ENCODE assay signal across 1 cellular context in the genomic region with DNA sequence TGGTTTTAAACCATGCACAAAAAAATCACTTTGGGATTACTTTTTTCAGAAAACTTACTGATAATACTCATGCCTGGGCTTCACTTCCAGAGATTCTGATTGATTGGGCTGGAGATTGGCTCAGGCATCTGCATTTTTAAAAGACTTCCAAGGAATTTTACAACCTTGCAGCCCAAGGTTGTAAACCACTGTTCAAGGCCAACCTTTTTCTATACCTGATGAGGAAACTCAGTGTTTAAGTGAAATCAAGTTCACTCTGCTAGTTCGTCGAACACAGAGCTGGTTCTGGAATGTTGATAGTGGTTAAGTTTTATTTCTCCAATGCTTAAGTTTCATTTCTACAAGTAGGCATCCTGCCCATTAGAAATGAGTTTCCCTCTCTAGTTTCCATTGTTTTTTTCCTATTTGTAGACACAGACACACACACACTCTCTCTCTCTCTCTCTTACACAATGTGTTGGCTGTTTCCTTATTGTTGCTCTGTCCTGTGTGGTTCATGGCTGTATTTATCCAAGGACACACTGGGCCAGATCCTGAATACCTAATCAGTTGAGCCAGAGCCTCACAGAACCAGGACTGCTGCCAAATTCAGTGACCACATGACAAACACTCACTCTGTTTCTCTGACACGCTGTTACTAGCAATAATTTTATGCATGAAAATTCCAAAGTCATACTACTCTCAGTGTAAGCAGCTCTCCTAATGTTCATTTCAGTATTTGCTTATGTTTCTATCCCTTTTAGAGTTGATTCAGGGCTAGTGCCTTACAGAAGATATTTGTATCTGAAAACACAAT.
A peak's percentile ranks its signal among the peaks of the same experiment; 100 is the strongest.
TF ChIP-seq lines count a peak whose summit lies in the region.

No MANE protein-coding gene starts in this region.

TF ChIP-seq in HepG2, 621 proteins besides CTCF, POLR2A, EP300 and RAD21 (continued from another document):
- TF ChIP-seq ZBTB20 (CRISPR knock-in tag; IDR thresholded peaks at IDR 0.05; ENCODE audit: borderline replicate concordance, low read depth) (no peak), NR2F6 (IDR thresholded peaks at IDR 0.05) (peak; percentile 76), NR2F6 (CRISPR knock-in tag; IDR thresholded peaks at IDR 0.05) (peak; percentile 91), ZNF343 (CRISPR knock-in tag; IDR thresholded peaks at IDR 0.05) (no peak), KDM1A (CRISPR knock-in tag; IDR thresholded peaks at IDR 0.05) (0 out of 2 replicates have a peak, but pooled peaks have one; percentile 56), ZNF772 (CRISPR knock-in tag; IDR thresholded peaks at IDR 0.05) (peak; percentile 91; the same call in 1 of the 2 replicates), ERF (CRISPR knock-in tag; IDR thresholded peaks at IDR 0.05) (peak; percentile 72), HMGA1 (CRISPR knock-in tag; conservative IDR thresholded peaks at IDR 0.05) (no peak), JDP2 (CRISPR knock-in tag; IDR thresholded peaks at IDR 0.05; ENCODE audit: borderline replicate concordance) (no peak), TAF15 (IDR thresholded peaks at IDR 0.05; ENCODE audit: low read depth, low read length, poor library complexity, severe bottlenecking) (no peak), NBN (conservative IDR thresholded peaks at IDR 0.05) (no peak)
- TF ChIP-seq, protein P1, sequence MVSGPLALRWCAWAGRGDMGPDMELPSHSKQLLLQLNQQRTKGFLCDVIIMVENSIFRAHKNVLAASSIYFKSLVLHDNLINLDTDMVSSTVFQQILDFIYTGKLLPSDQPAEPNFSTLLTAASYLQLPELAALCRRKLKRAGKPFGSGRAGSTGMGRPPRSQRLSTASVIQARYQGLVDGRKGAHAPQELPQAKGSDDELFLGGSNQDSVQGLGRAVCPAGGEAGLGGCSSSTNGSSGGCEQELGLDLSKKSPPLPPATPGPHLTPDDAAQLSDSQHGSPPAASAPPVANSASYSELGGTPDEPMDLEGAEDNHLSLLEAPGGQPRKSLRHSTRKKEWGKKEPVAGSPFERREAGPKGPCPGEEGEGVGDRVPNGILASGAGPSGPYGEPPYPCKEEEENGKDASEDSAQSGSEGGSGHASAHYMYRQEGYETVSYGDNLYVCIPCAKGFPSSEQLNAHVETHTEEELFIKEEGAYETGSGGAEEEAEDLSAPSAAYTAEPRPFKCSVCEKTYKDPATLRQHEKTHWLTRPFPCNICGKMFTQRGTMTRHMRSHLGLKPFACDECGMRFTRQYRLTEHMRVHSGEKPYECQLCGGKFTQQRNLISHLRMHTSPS (CRISPR knock-in tag; IDR thresholded peaks at IDR 0.05; ENCODE audit: low read depth), result no peak
- TF ChIP-seq, protein P2, sequence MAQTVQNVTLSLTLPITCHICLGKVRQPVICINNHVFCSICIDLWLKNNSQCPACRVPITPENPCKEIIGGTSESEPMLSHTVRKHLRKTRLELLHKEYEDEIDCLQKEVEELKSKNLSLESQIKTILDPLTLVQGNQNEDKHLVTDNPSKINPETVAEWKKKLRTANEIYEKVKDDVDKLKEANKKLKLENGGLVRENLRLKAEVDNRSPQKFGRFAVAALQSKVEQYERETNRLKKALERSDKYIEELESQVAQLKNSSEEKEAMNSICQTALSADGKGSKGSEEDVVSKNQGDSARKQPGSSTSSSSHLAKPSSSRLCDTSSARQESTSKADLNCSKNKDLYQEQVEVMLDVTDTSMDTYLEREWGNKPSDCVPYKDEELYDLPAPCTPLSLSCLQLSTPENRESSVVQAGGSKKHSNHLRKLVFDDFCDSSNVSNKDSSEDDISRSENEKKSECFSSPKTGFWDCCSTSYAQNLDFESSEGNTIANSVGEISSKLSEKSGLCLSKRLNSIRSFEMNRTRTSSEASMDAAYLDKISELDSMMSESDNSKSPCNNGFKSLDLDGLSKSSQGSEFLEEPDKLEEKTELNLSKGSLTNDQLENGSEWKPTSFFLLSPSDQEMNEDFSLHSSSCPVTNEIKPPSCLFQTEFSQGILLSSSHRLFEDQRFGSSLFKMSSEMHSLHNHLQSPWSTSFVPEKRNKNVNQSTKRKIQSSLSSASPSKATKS (CRISPR knock-in tag; IDR thresholded peaks at IDR 0.05), result no peak
TF ChIP-seq in HepG2: peak in this region for 135.
